2 cellular contexts compared by ENCODE assay signal in genomic region chr7:12136545-12136944, GRCh38.
TF ChIP-seq lines count a peak whose summit lies in the region.

No MANE protein-coding gene starts in this region.

TF ChIP-seq in A549, 52 proteins besides CTCF, POLR2A, EP300 and RAD21 (continued from another document):
- TF ChIP-seq REST (IDR thresholded peaks at IDR 0.05): no peak
- TF ChIP-seq PHF8 (IDR thresholded peaks at IDR 0.05; ENCODE audit: borderline replicate concordance, low read depth): no peak

TF ChIP-seq in HEK293, 187 proteins besides CTCF, POLR2A, EP300 and RAD21 (continued from another document):
- TF ChIP-seq ATF2 (tag by site-specific recombination; IDR thresholded peaks at IDR 0.05; ENCODE audit: low read depth): peak; percentile 89
- TF ChIP-seq PRDM10 (tag by site-specific recombination; IDR thresholded peaks at IDR 0.05): no peak
- no peak for TF ChIP-seq REPIN1 (tag by site-specific recombination; IDR thresholded peaks at IDR 0.05; ENCODE audit: low read depth)
- no peak for TF ChIP-seq ZNF777 (tag by site-specific recombination; IDR thresholded peaks at IDR 0.05; ENCODE audit: borderline replicate concordance)
